Comparison of ENCODE assay signal across 14 cellular contexts in genomic region chr2:2530334-2530733, GRCh38.
"Had no signal": no experiment of that assay in that cellular context is flagged by ENCODE, and none has a peak within 500 bp of the region (broad histone marks: within the 10 kb centered on the region; RNA-seq: fewer than 3 reads in every experiment).

No MANE protein-coding gene starts in this region.

- H3K27ac Mint-ChIP-seq: activated CD4-positive, alpha-beta T cell treated with anti-CD3 and anti-CD28 coated beads, Interleukin-2, amount 10 ng/mL, durations not matched to agents 7 days and 5 days; nephron had no signal

- H3K9me3 Mint-ChIP-seq: activated CD4-positive, alpha-beta T cell treated with anti-CD3 and anti-CD28 coated beads, Interleukin-2, amount 10 ng/mL, durations not matched to agents 7 days and 5 days; central memory CD8-positive, alpha-beta T cell; nephron had no signal

- H3K4me1 ChIP-seq: prostate gland had no signal

- H3K4me2 ChIP-seq: smooth muscle cell had no signal

- H3K4me3 ChIP-seq: prostate gland, smooth muscle cell had no signal

- H3K9me3 ChIP-seq: prostate gland had no signal

- DNase-seq: activated CD4-positive, alpha-beta T cell treated with anti-CD3 and anti-CD28 coated beads, Interleukin-2, amount 10 ng/mL, durations not matched to agents 7 days and 5 days; activated CD8-positive, alpha-beta memory T cell treated with anti-CD3 and anti-CD28 coated beads for 24 hours; brain microvascular endothelial cell; effector memory CD4-positive, alpha-beta T cell; foreskin melanocyte; right cardiac atrium; stimulated activated CD4-positive, alpha-beta T cell treated with anti-CD3 and anti-CD28 coated beads, Interleukin-4, amount 100 ng/mL, for 4 hours; stimulated activated CD8-positive, alpha-beta memory T cell treated with anti-CD3 and anti-CD28 coated beads, Interleukin-4, amount 100 ng/mL, for 48 hours; stimulated activated naive CD8-positive, alpha-beta T cell treated with anti-CD3 and anti-CD28 coated beads, Interleukin-15, Interleukin-2, amounts not matched to agents 100 U/mL and 50 U/mL, for 24 hours; trophoblast cell had no signal

- H3K4me3 Mint-ChIP-seq: activated CD4-positive, alpha-beta T cell treated with anti-CD3 and anti-CD28 coated beads, Interleukin-2, amount 10 ng/mL, durations not matched to agents 7 days and 5 days; central memory CD8-positive, alpha-beta T cell; nephron had no signal

- H3K27me3 Mint-ChIP-seq: activated CD4-positive, alpha-beta T cell treated with anti-CD3 and anti-CD28 coated beads, Interleukin-2, amount 10 ng/mL, durations not matched to agents 7 days and 5 days; central memory CD8-positive, alpha-beta T cell had no signal

- H3K4me1 Mint-ChIP-seq: activated CD4-positive, alpha-beta T cell treated with anti-CD3 and anti-CD28 coated beads, Interleukin-2, amount 10 ng/mL, durations not matched to agents 7 days and 5 days; central memory CD8-positive, alpha-beta T cell had no signal

- H3K27me3 ChIP-seq: brain microvascular endothelial cell had no signal

- H3K36me3 ChIP-seq: brain microvascular endothelial cell, prostate gland had no signal

- H3K27ac ChIP-seq: brain microvascular endothelial cell, prostate gland had no signal

- ATAC-seq: right cardiac atrium; stimulated activated naive CD8-positive, alpha-beta T cell treated with anti-CD3 and anti-CD28 coated beads, Interleukin-15, Interleukin-2, amounts not matched to agents 100 U/mL and 50 U/mL, for 24 hours had no signal
